ENCODE assay signal across 9 cellular contexts in the genomic region with DNA sequence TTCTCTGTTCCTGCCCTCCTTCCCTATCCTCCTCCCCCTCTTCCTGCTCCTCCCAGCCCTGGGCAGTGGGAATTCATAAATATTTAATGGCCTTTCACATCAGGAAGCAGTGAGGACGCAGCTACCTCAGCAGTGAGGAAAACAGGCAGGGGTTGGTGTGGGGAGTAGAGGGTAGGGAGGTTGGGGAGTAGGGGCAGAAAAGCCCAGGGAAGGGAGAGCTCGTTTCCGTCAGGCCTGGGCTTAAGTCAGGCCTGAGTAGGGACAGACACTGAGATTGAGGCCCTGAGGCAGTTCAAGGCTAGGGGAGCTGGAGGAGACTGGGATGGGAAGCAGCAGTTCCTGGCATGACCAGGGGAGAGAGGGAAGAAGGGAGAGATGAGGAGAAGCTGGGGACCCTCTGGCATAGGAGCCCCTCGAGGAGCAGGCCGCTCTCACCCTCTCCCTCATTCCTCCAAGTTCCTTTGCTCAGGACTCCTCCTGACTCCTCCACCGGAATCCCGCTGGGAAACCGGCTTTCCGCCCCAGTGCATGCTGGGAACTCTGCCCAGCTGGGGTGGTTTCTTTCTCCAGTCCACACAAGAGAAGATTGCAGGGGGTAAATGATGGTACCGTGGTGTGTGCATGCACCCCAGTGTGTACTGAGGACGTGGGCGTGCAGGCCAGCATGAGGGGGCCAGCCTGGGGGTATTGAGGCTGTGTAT. TPM values are rescaled to one million over a fixed set of nuclear protein-coding genes. Genes with fewer than 3 reads are reported as not detected.
DNase-seq lines count a peak whose midpoint lies in the region; ATAC-seq and TF ChIP-seq lines count a peak whose summit lies in the region.
"Had no signal": no experiment of that assay in that cellular context is flagged by ENCODE, and none has a peak within 500 bp of the region (broad histone marks: within the 10 kb centered on the region; RNA-seq: fewer than 3 reads in every experiment).

No MANE protein-coding gene starts in this region.

- H3K4me3 ChIP-seq in astrocyte of the spinal cord (ENCODE audit: low read depth, low read length): no peak overlapping the region
- H3K4me3 ChIP-seq in thyroid gland (replicated peaks in 1 of 3): no peak overlapping the region
- H3K4me3 ChIP-seq in HAP-1: no peak overlapping the region

- H3K9me3 ChIP-seq in thyroid gland: no peaks in the 10 kb centered on the region
- no peaks in the 10 kb centered on the region for H3K9me3 ChIP-seq in HAP-1

- no peak for TF ChIP-seq POLR2A in thyroid gland (IDR thresholded peaks at IDR 0.05)

- DNase-seq in NCI-H748 (lab: John Stamatoyannopoulos, UW; ENCODE audit: unreplicated experiment): peak; percentile 7
- DNase-seq in NCI-H748 treated with DMSO at 0.1 percent for 48 hours (lab: John Stamatoyannopoulos, UW): no peak
- DNase-seq in astrocyte of the spinal cord (ENCODE audit: low read depth, low spot score): peak; percentile 61
- DNase-seq in left kidney (ENCODE audit: low read depth, low spot score): peak; percentile 59
- DNase-seq in thyroid gland: peak; percentile 51 to 61
- DNase-seq in omental fat pad (ENCODE audit: low spot score): no peak
- no peak for DNase-seq in HAP-1 (ENCODE audit: low spot score in 2 of 2)
- DNase-seq: NCI-H446 treated with DMSO at 0.1 percent for 48 hours had no signal

- H3K36me3 ChIP-seq in thyroid gland: no peaks in the 10 kb centered on the region
- H3K36me3 ChIP-seq in HAP-1 (replicated peaks): no peaks in the 10 kb centered on the region

- ATAC-seq in omental fat pad (ENCODE audit: low FRiP score) (no peak), HG02759 (IDR thresholded peaks at IDR 0.05; ENCODE audit: unreplicated experiment) (no peak)

- 34 to 46% methylated on average over 8 to 12 of the region's 12 CpGs for WGBS in thyroid gland, 2 donors

- H3K27ac ChIP-seq in thyroid gland: no peak overlapping the region

- H3K27me3 ChIP-seq in thyroid gland: no peaks in the 10 kb centered on the region
- H3K27me3 ChIP-seq in HAP-1 (ENCODE audit: low read depth): no peaks in the 10 kb centered on the region

- H3K4me1 ChIP-seq in thyroid gland: peaks cover 0 to 8% of the 10 kb centered on the region in 2 donors
- H3K4me1 ChIP-seq in HAP-1: peaks cover 10% of the 10 kb centered on the region

- intact Hi-C loops in thyroid gland (cut with DNase I): no loop called here

- in situ Hi-C loops in astrocyte of the spinal cord (cut with HindIII; ENCODE audit: low sequenced_read_pairs): no loop called here
- in situ Hi-C loops in HAP-1 (cut with MboI; ENCODE audit: low sequenced_read_pairs): no loop called here

- TF ChIP-seq CTCF in astrocyte of the spinal cord (IDR thresholded peaks at IDR 0.05; ENCODE audit: low read depth, low read length) (no peak), thyroid gland (IDR thresholded peaks at IDR 0.05) (no peak), omental fat pad (IDR thresholded peaks at IDR 0.05) (no peak)

RNA-seq across cellular contexts. Expression of a gene that starts 6.2 kb away (rescaled TPM):
- total RNA-seq in thyroid gland (under 1 TPM; 0.24 to 0.81 (median 0.58) TPM), omental fat pad (under 1 TPM in 2 of 4 donors, not detected in 2; 0.12 to 0.44 TPM)

RNA-seq across cellular contexts. Expression of a gene that starts 26.7 kb away (rescaled TPM):
- total RNA-seq in thyroid gland (10 to 100 TPM; 28.6 to 37.2 (median 31.9) TPM), omental fat pad (10 to 100 TPM; 16.6 to 38.0 (median 25.6) TPM)

RNA-seq across cellular contexts. Expression of a gene that starts 28.6 kb away (rescaled TPM):
- total RNA-seq in thyroid gland (10 to 100 TPM; 42.5 to 79.3 (median 64.5) TPM), omental fat pad (10 to 100 TPM; 42.2 to 72.7 (median 50.7) TPM)

RNA-seq across cellular contexts. Expression of a gene that starts 42.0 kb away (rescaled TPM):
- total RNA-seq in thyroid gland (1 to 10 TPM in 1 of 4 donors, not detected in 3; 2.0 TPM), omental fat pad (1 to 10 TPM in 3 of 4 donors, not detected in 1; 1.1 to 4.9 (median 2.6) TPM)

Comparison
In these comparisons a context has a peak if more than half of its experiments do, and no peak if none do; other contexts are left out.
1. DNase-seq: peak in NCI-H748 (single experiment), astrocyte of the spinal cord (single experiment), left kidney (single experiment) and thyroid gland (2 of 2); none in NCI-H748 treated with DMSO at 0.1 percent for 48 hours (single experiment), omental fat pad (single experiment) and HAP-1 (0 of 2).